22 cellular contexts compared by ENCODE assay signal in genomic region chr5:133250527-133250926, GRCh38.
DNase-seq lines count a peak whose midpoint lies in the region; ATAC-seq and TF ChIP-seq lines count a peak whose summit lies in the region.
"Had no signal": no experiment of that assay in that cellular context is flagged by ENCODE, and none has a peak within 500 bp of the region (broad histone marks: within the 10 kb centered on the region; RNA-seq: fewer than 3 reads in every experiment).

No MANE protein-coding gene starts in this region.

- H3K4me1 ChIP-seq in BLaER1: peaks cover 96% of the 10 kb centered on the region
- H3K4me1 ChIP-seq in MM.1S (ENCODE audit: low read length): 0 out of 2 replicates have a peak, but pooled peaks cover 9% of the 10 kb centered on the region
- H3K4me1 ChIP-seq in neuronal stem cell (ENCODE audit: control insufficient read depth in 2 of 2, insufficient read depth in 1 of 2, low read depth in 1 of 2, low read length in 2 of 2): peaks cover 0 to 10% of the 10 kb centered on the region in 2 donors

- H2AFZ ChIP-seq in MM.1S (ENCODE audit: low read length): no peak overlapping the region
- H2AFZ ChIP-seq in neuronal stem cell (ENCODE audit: low read length): no peak overlapping the region
- H2AFZ ChIP-seq: PC-9 had no signal

- no peak overlapping the region for H2BK120ac ChIP-seq in neuronal stem cell (ENCODE audit: low read depth, low read length)

- H4K8ac ChIP-seq in neuronal stem cell (ENCODE audit: low read depth, low read length): no peak overlapping the region

- H3K9me3 ChIP-seq in BLaER1: no peaks in the 10 kb centered on the region
- H3K9me3 ChIP-seq in MM.1S (replicated peaks; ENCODE audit: insufficient read depth, low read length): no peaks in the 10 kb centered on the region
- H3K9me3 ChIP-seq in neuronal stem cell (replicated peaks in 1 of 2; ENCODE audit: control insufficient read depth in 2 of 2, insufficient read depth in 1 of 2, low read depth in 1 of 2, low read length in 2 of 2): no peaks in the 10 kb centered on the region
- H3K9me3 ChIP-seq: SJSA1 had no signal

- no peak for TF ChIP-seq CTCF in MM.1S (IDR thresholded peaks at IDR 0.05; ENCODE audit: low read length)
- no peak for TF ChIP-seq CTCF in GM10266 (IDR thresholded peaks at IDR 0.05; ENCODE audit: control insufficient read depth, insufficient read depth, low read depth, missing control alignments)

- H3K27ac ChIP-seq in BLaER1: peak overlapping the region; percentile 70; the same call in 1 of the 2 replicates
- no peak overlapping the region for H3K27ac ChIP-seq in MM.1S (ENCODE audit: low read length)
- no peak overlapping the region for H3K27ac ChIP-seq in neuronal stem cell (replicated peaks; ENCODE audit: low read length)
- H3K27ac ChIP-seq: C4-2B, HL-60, PC-9, SJSA1 had no signal

- no peaks in the 10 kb centered on the region for H3K9me2 ChIP-seq in MM.1S (replicated peaks; ENCODE audit: insufficient read depth, low read length)

- H2BK15ac ChIP-seq in neuronal stem cell (ENCODE audit: low read length): no peak overlapping the region

- WGBS in neuronal stem cell (ENCODE audit: extremely low coverage in 2 of 2, insufficient read length in 2 of 2, insufficient replicate concordance in 1 of 2), 2 donors: no CpG with 5 or more reads among the region's 10 CpGs

- H2BK12ac ChIP-seq in neuronal stem cell (ENCODE audit: low read length): no peak overlapping the region

- H2BK5ac ChIP-seq in neuronal stem cell (ENCODE audit: low read length): no peak overlapping the region

- H3K4me3 ChIP-seq in BLaER1: no peak overlapping the region
- no peak overlapping the region for H3K4me3 ChIP-seq in MM.1S (ENCODE audit: low read length)
- no peak overlapping the region for H3K4me3 ChIP-seq in neuronal stem cell (ENCODE audit: low read length in 2 of 2)
- H3K4me3 ChIP-seq: GM12878, PC-9, SJSA1 had no signal

- H3K4ac ChIP-seq in neuronal stem cell (ENCODE audit: low read length): no peak overlapping the region

- H3F3A ChIP-seq in MM.1S (ENCODE audit: insufficient read depth, low read length): no peaks in the 10 kb centered on the region

- H4K20me1 ChIP-seq in BLaER1 (no peaks in the 10 kb centered on the region), MM.1S (ENCODE audit: insufficient read depth, low read length) (no peaks in the 10 kb centered on the region)

- no peak overlapping the region for H4K91ac ChIP-seq in neuronal stem cell (ENCODE audit: low read depth, low read length, poor library complexity)

- ATAC-seq in GM21526 (IDR thresholded peaks at IDR 0.05; ENCODE audit: low FRiP score, unreplicated experiment): no peak
- ATAC-seq: CD8-positive, alpha-beta T cell; GM12878; HCT116 had no signal

- H3K9ac ChIP-seq in BLaER1: no peak overlapping the region; the same call in 1 of the 2 replicates
- no peak overlapping the region for H3K9ac ChIP-seq in MM.1S (ENCODE audit: low read length)
- no peak overlapping the region for H3K9ac ChIP-seq in neuronal stem cell (ENCODE audit: low read depth, low read length, poor library complexity)

- H3K79me1 ChIP-seq in neuronal stem cell (ENCODE audit: low read depth, low read length): no peaks in the 10 kb centered on the region

- H2AK5ac ChIP-seq in neuronal stem cell (ENCODE audit: low read depth, low read length): no peak overlapping the region

- H3K14ac ChIP-seq in neuronal stem cell (ENCODE audit: low read length): peak overlapping the region; percentile 17

- no peaks in the 10 kb centered on the region for H3K79me2 ChIP-seq in MM.1S (ENCODE audit: low read length)

- H3K23ac ChIP-seq in neuronal stem cell (ENCODE audit: low read depth, low read length, poor library complexity): no peak overlapping the region

- no peaks in the 10 kb centered on the region for H3K36me3 ChIP-seq in BLaER1
- H3K36me3 ChIP-seq in MM.1S (replicated peaks; ENCODE audit: insufficient read depth, low read length): no peaks in the 10 kb centered on the region
- no peaks in the 10 kb centered on the region for H3K36me3 ChIP-seq in neuronal stem cell (replicated peaks in 1 of 2; ENCODE audit: control insufficient read depth in 2 of 2, insufficient read depth in 2 of 2, low read length in 2 of 2)
- H3K36me3 ChIP-seq: SJSA1 had no signal

- H3K4me2 ChIP-seq in BLaER1 (peak overlapping the region; percentile 85), MM.1S (ENCODE audit: low read depth, low read length) (0 out of 2 replicates have a peak overlapping the region, but pooled peaks have one; percentile 2), neuronal stem cell (ENCODE audit: insufficient read depth, low read length, poor library complexity, severe bottlenecking) (no peak overlapping the region)
- H3K4me2 ChIP-seq: PC-9 had no signal

- DNase-seq in COR-L47 (lab: John Stamatoyannopoulos, UW) (peak; percentile 20), MM.1S (peak; percentile 54), neuronal stem cell (ENCODE audit: low spot score) (no peak), GM10266 (ENCODE audit: extremely low spot score) (no peak), DMS79 treated with DMSO at 0.1 percent for 48 hours (lab: John Stamatoyannopoulos, UW) (no peak)
- DNase-seq: AML-193; CD8-positive, alpha-beta T cell; NCI-H187; NCI-H2081 treated with DMSO at 0.1 percent for 48 hours; NCI-H226; NCI-H510A; NK-92 treated with Interleukin-12 subunit alpha and Interleukin-12 subunit beta, amount 100 ng/mL, for 24 hours; Right ventricle myocardium superior; T-helper 2 cell had no signal

- H3K18ac ChIP-seq in neuronal stem cell (ENCODE audit: low read length): peak overlapping the region; percentile 36

- H3K27me3 ChIP-seq in BLaER1 (no peaks in the 10 kb centered on the region), MM.1S (replicated peaks; ENCODE audit: insufficient read depth, low read length) (no peaks in the 10 kb centered on the region), neuronal stem cell (ENCODE audit: control insufficient read depth in 3 of 3, insufficient read depth in 3 of 3, low read depth in 1 of 3, low read length in 3 of 3) (peaks cover 0 to 5% (median 0%) of the 10 kb centered on the region in 3 experiments)
- H3K27me3 ChIP-seq: SJSA1 had no signal

Comparison
In these comparisons a context has a peak if more than half of its experiments do, and no peak if none do; other contexts are left out.
1. DNase-seq: peak in COR-L47 (single experiment) and MM.1S (single experiment); none in neuronal stem cell (single experiment), GM10266 (single experiment) and DMS79 treated with DMSO at 0.1 percent for 48 hours (single experiment).